Comparison of ENCODE assay signal across 8 cellular contexts in genomic region chr11:119373917-119374631, GRCh38. TPM values are rescaled to one million over a fixed set of nuclear protein-coding genes. Genes with fewer than 3 reads are reported as not detected.
DNase-seq lines count a peak whose midpoint lies in the region; ATAC-seq and TF ChIP-seq lines count a peak whose summit lies in the region.

No MANE protein-coding gene starts in this region.

- H3K4ac ChIP-seq in H9 (ENCODE audit: low read depth, low read length) = no peak overlapping the region

- no peak overlapping the region for H3K4me3 ChIP-seq in BLaER1 treated with 17β-estradiol and CSF1 and Interleukin-3, amounts not matched to agents 10 nM and 100 nM
- H3K4me3 ChIP-seq in esophagus squamous epithelium (no peak overlapping the region), vagina (no peak overlapping the region)

- no peak for TF ChIP-seq POLR2A in esophagus squamous epithelium (IDR thresholded peaks at IDR 0.05)
- TF ChIP-seq POLR2A in vagina (IDR thresholded peaks at IDR 0.05) = no peak

- no peak overlapping the region for H4K91ac ChIP-seq in H9 (ENCODE audit: insufficient read length, low read depth, low read length)

- peaks cover 0 to 3% (median 0%) of the 10 kb centered on the region in 3 experiments; a peak in 1 of 7 replicates for H3K36me3 Mint-ChIP-seq in H9 (ENCODE audit: insufficient read depth in 1 of 3, low read depth in 3 of 3)
- H3K36me3 Mint-ChIP-seq in activated CD8-positive, alpha-beta T cell treated with anti-CD3 and anti-CD28 coated beads for 36 hours (ENCODE audit: low read depth) = no peaks in the 10 kb centered on the region
- H3K36me3 Mint-ChIP-seq in naive thymus-derived CD8-positive, alpha-beta T cell = no peaks in the 10 kb centered on the region

- H2BK120ac ChIP-seq in H9 (ENCODE audit: low read depth, low read length, poor library complexity, severe bottlenecking) = no peak overlapping the region

- H3K9me3 Mint-ChIP-seq in H9 = no peaks in the 10 kb centered on the region
- no peaks in the 10 kb centered on the region for H3K9me3 Mint-ChIP-seq in activated CD8-positive, alpha-beta T cell treated with anti-CD3 and anti-CD28 coated beads for 36 hours
- H3K9me3 Mint-ChIP-seq in naive thymus-derived CD8-positive, alpha-beta T cell = no peaks in the 10 kb centered on the region

- no peaks in the 10 kb centered on the region for H3K79me2 ChIP-seq in H9 (ENCODE audit: insufficient read depth, low read length)

- H2BK5ac ChIP-seq in H9 (ENCODE audit: insufficient read length, low read length) = no peak overlapping the region

- no peaks in the 10 kb centered on the region for H3K79me1 ChIP-seq in H9 (ENCODE audit: insufficient read depth, low read depth, low read length, poor library complexity, severe bottlenecking)

- H3K56ac ChIP-seq in H9 (ENCODE audit: insufficient read length, low read depth, low read length) = no peak overlapping the region

- no peaks in the 10 kb centered on the region; a peak in 1 of 22 replicates for H4K20me1 ChIP-seq in BLaER1 treated with 17β-estradiol and CSF1 and Interleukin-3, amounts not matched to agents 10 nM and 100 nM
- no peaks in the 10 kb centered on the region for H4K20me1 ChIP-seq in H9 (ENCODE audit: control insufficient read depth, insufficient read depth, insufficient read length)

- H4K8ac ChIP-seq in H9 (replicated peaks; ENCODE audit: insufficient read length, low read depth, low read length) = no peak overlapping the region

- no peak overlapping the region for H3K14ac ChIP-seq in H9 (ENCODE audit: insufficient read depth, low read length)

- DNase-seq in H9 = peak; percentile 88
- DNase-seq in NCI-H524 treated with DMSO at 0.1 percent for 48 hours (lab: John Stamatoyannopoulos, UW) = peak; percentile 22
- peak; percentile 56 for DNase-seq in activated CD8-positive, alpha-beta T cell treated with anti-CD3 and anti-CD28 coated beads for 36 hours
- DNase-seq in esophagus squamous epithelium (lab: John Stamatoyannopoulos, UW) = no peak
- peak in 4 of 10 donors; percentile 40 to 66 (median 41) for DNase-seq in naive thymus-derived CD8-positive, alpha-beta T cell
- DNase-seq in vagina (ENCODE audit: extremely low spot score in 2 of 2) = peak in 1 of 2 donors; percentile 86

- no peak overlapping the region for H3K23ac ChIP-seq in H9 (ENCODE audit: insufficient read length, low read depth, low read length)

- no peak overlapping the region for H3K27ac ChIP-seq in BLaER1 treated with 17β-estradiol and CSF1 and Interleukin-3, amounts not matched to agents 10 nM and 100 nM
- H3K27ac ChIP-seq in H9 (ENCODE audit: insufficient read length, low read depth, low read length) (no peak overlapping the region), esophagus squamous epithelium (peak overlapping the region; percentile 39 to 87 (median 80)), vagina (peak overlapping the region; percentile 78)

- H3K4me1 ChIP-seq in BLaER1 treated with 17β-estradiol and CSF1 and Interleukin-3, amounts not matched to agents 10 nM and 100 nM = peaks cover 9 to 74% (median 59%) of the 10 kb centered on the region in 10 experiments; a peak in 18 of 20 replicates
- H3K4me1 ChIP-seq in H9 (ENCODE audit: insufficient read depth, low read length) = peaks cover 2% of the 10 kb centered on the region; the same call in 1 of the 2 replicates
- peaks cover 40 to 92% (median 62%) of the 10 kb centered on the region in 3 donors for H3K4me1 ChIP-seq in esophagus squamous epithelium
- peaks cover 62% of the 10 kb centered on the region for H3K4me1 ChIP-seq in vagina

- no peak overlapping the region for H2BK20ac ChIP-seq in H9 (ENCODE audit: low read depth, low read length, poor library complexity, severe bottlenecking)

- no CpG with 5 or more reads among the region's 5 CpGs for WGBS in H9 (ENCODE audit: extremely low coverage, insufficient read length, low lambda C conversion rate)
- 42 to 66% methylated on average over 3 to 5 of the region's 5 CpGs for WGBS in esophagus squamous epithelium, 2 donors

- H3K23me2 ChIP-seq in H9 (ENCODE audit: insufficient read length, low read depth, low read length, poor library complexity, severe bottlenecking) = no peaks in the 10 kb centered on the region

- H3K4me1 Mint-ChIP-seq in H9 = peaks cover 69 to 78% of the 10 kb centered on the region in 2 experiments
- peaks cover 7% of the 10 kb centered on the region for H3K4me1 Mint-ChIP-seq in activated CD8-positive, alpha-beta T cell treated with anti-CD3 and anti-CD28 coated beads for 36 hours (ENCODE audit: low read depth)
- H3K4me1 Mint-ChIP-seq in naive thymus-derived CD8-positive, alpha-beta T cell = peaks cover 0 to 12% (median 5%) of the 10 kb centered on the region in 4 donors

- peak; percentile 75 for ATAC-seq in activated CD8-positive, alpha-beta T cell treated with anti-CD3 and anti-CD28 coated beads for 36 hours
- ATAC-seq in naive thymus-derived CD8-positive, alpha-beta T cell = peak; percentile 53 to 62
- no peak for ATAC-seq in GM19397 (IDR thresholded peaks at IDR 0.05; ENCODE audit: unreplicated experiment)

- peak overlapping the region in 9 of 11 experiments; percentile 5 to 55 (median 36); a peak in 14 of 22 replicates for H3K4me2 ChIP-seq in BLaER1 treated with 17β-estradiol and CSF1 and Interleukin-3, amounts not matched to agents 10 nM and 100 nM
- no peak overlapping the region for H3K4me2 ChIP-seq in H9 (ENCODE audit: insufficient read depth, insufficient read length, low read length)

- CTCF ChIA-PET in activated CD8-positive, alpha-beta T cell treated with anti-CD3 and anti-CD28 coated beads for 36 hours (lab: Charles Lee) = interaction anchor here (0.7 to 15.0 kb wide), 13 partner anchors 9 to 136 kb away, joined by 3 to 241 read pairs (median 4); no protein-coding TSS in a partner anchor

- TF ChIP-seq CTCF in H9 (conservative IDR thresholded peaks at IDR 0.05) (peak; percentile 93), esophagus squamous epithelium (IDR thresholded peaks at IDR 0.05) (peak; percentile 61 to 94 (median 90)), vagina (IDR thresholded peaks at IDR 0.05) (peak; percentile 32 to 61 (median 35))
- TF ChIP-seq CTCF in activated CD8-positive, alpha-beta T cell treated with anti-CD3 and anti-CD28 coated beads for 36 hours (IDR thresholded peaks at IDR 0.05) = peak; percentile 91

- no peak overlapping the region; a peak in 1 of 5 replicates for H3K4me3 Mint-ChIP-seq in H9
- no peak overlapping the region for H3K4me3 Mint-ChIP-seq in activated CD8-positive, alpha-beta T cell treated with anti-CD3 and anti-CD28 coated beads for 36 hours
- H3K4me3 Mint-ChIP-seq in naive thymus-derived CD8-positive, alpha-beta T cell = no peak overlapping the region

- no peak overlapping the region for H2AK5ac ChIP-seq in H9 (ENCODE audit: insufficient read length, low read length)

- H3K9ac ChIP-seq in BLaER1 treated with 17β-estradiol and CSF1 and Interleukin-3, amounts not matched to agents 10 nM and 100 nM = no peak overlapping the region; a peak in 1 of 22 replicates
- H3K9ac ChIP-seq in H9 (ENCODE audit: extremely low read depth, insufficient read length, low read length) = no peak overlapping the region

- intact Hi-C loops in activated CD8-positive, alpha-beta T cell treated with anti-CD3 and anti-CD28 coated beads for 36 hours (cut with micrococcal nuclease) = no loop called here
- intact Hi-C loops in esophagus squamous epithelium (cut with DNase I) = no loop called here
- intact Hi-C loops in vagina (cut with DNase I) = no loop called here

- no peak overlapping the region for H2AFZ ChIP-seq in H9 (ENCODE audit: low read length)

- no peak overlapping the region for H4K5ac ChIP-seq in H9 (ENCODE audit: insufficient read length, low read depth, low read length)

- no peak overlapping the region for H3K18ac ChIP-seq in H9 (ENCODE audit: insufficient read length, low read depth, low read length)

- H3K27ac Mint-ChIP-seq in H9 = no peak overlapping the region
- no peak overlapping the region for H3K27ac Mint-ChIP-seq in activated CD8-positive, alpha-beta T cell treated with anti-CD3 and anti-CD28 coated beads for 36 hours
- H3K27ac Mint-ChIP-seq in naive thymus-derived CD8-positive, alpha-beta T cell = peak overlapping the region in 2 of 10 donors; percentile 31 to 72

- no peak overlapping the region for H3T11ph ChIP-seq in H9 (ENCODE audit: low read length)

- H3K27me3 Mint-ChIP-seq in H9 (ENCODE audit: low read depth) = peaks cover 14% of the 10 kb centered on the region
- peaks cover 6% of the 10 kb centered on the region for H3K27me3 Mint-ChIP-seq in activated CD8-positive, alpha-beta T cell treated with anti-CD3 and anti-CD28 coated beads for 36 hours
- H3K27me3 Mint-ChIP-seq in naive thymus-derived CD8-positive, alpha-beta T cell = peaks cover 0 to 23% (median 14%) of the 10 kb centered on the region in 5 donors

- H2BK15ac ChIP-seq in H9 (ENCODE audit: low read depth, low read length) = no peak overlapping the region

- no peak overlapping the region for H2BK12ac ChIP-seq in H9 (ENCODE audit: insufficient read length, low read depth, low read length)

- no peaks in the 10 kb centered on the region for H3K9me3 ChIP-seq in BLaER1 treated with 17β-estradiol and CSF1 and Interleukin-3, amounts not matched to agents 10 nM and 100 nM (replicated peaks in 1 of 11)
- H3K9me3 ChIP-seq in H9 (ENCODE audit: control insufficient read depth, low read depth, low read length) = no peaks in the 10 kb centered on the region
- H3K9me3 ChIP-seq in esophagus squamous epithelium = no peaks in the 10 kb centered on the region
- no peaks in the 10 kb centered on the region for H3K9me3 ChIP-seq in vagina

- no peaks in the 10 kb centered on the region for H3K36me3 ChIP-seq in BLaER1 treated with 17β-estradiol and CSF1 and Interleukin-3, amounts not matched to agents 10 nM and 100 nM
- H3K36me3 ChIP-seq in esophagus squamous epithelium = no peaks in the 10 kb centered on the region
- no peaks in the 10 kb centered on the region for H3K36me3 ChIP-seq in vagina

- POLR2A ChIA-PET in activated CD8-positive, alpha-beta T cell treated with anti-CD3 and anti-CD28 coated beads for 36 hours (lab: Charles Lee) = interaction anchor here (0.8 to 1.4 kb wide), 3 partner anchors 10 to 16 kb away, joined by 3 to 4 read pairs (median 3); no protein-coding TSS in a partner anchor
- POLR2A ChIA-PET in naive thymus-derived CD8-positive, alpha-beta T cell (lab: Charles Lee) = interaction anchor here (0.9 kb wide), 1 partner anchor 18 kb away, joined by 3 read pairs; no protein-coding TSS in a partner anchor

- no peaks in the 10 kb centered on the region for H3K27me3 ChIP-seq in BLaER1 treated with 17β-estradiol and CSF1 and Interleukin-3, amounts not matched to agents 10 nM and 100 nM
- H3K27me3 ChIP-seq in H9 (ENCODE audit: insufficient read depth, low read length) (no peaks in the 10 kb centered on the region), esophagus squamous epithelium (no peaks in the 10 kb centered on the region), vagina (no peaks in the 10 kb centered on the region)

RNA-seq across cellular contexts. Expression of gene USP2, which starts 7.4 kb away (rescaled TPM):
- total RNA-seq in H9 (2021) (5.7 and 7.6 TPM in 2 replicates), esophagus squamous epithelium (1 to 10 TPM; 1.9 to 9.6 (median 4.8) TPM), vagina (2.5 TPM)
- under 1 TPM; 0.61 to 0.96 TPM for total RNA-seq in activated CD8-positive, alpha-beta T cell treated with anti-CD3 and anti-CD28 coated beads for 36 hours
- under 1 TPM; 0.16 to 0.23 TPM for total RNA-seq in naive thymus-derived CD8-positive, alpha-beta T cell
- under 1 TPM in 1 of 3 donors, not detected in 2; 0.13 TPM for polyA plus RNA-seq in naive thymus-derived CD8-positive, alpha-beta T cell

RNA-seq across cellular contexts. Expression of gene MFRP, which starts 27.6 kb away (rescaled TPM):
- total RNA-seq in H9 (2021) (not detected in 2 replicates), esophagus squamous epithelium (not detected), vagina (not detected)
- total RNA-seq in activated CD8-positive, alpha-beta T cell treated with anti-CD3 and anti-CD28 coated beads for 36 hours = not detected
- total RNA-seq in naive thymus-derived CD8-positive, alpha-beta T cell = not detected
- polyA plus RNA-seq in naive thymus-derived CD8-positive, alpha-beta T cell = not detected

RNA-seq across cellular contexts. Expression of gene C1QTNF5, which starts 33.4 kb away (rescaled TPM):
- 0.33 and 0.59 TPM in 2 replicates for total RNA-seq in H9 (2021)
- not detected for total RNA-seq in activated CD8-positive, alpha-beta T cell treated with anti-CD3 and anti-CD28 coated beads for 36 hours
- total RNA-seq in esophagus squamous epithelium = 10 to 100 TPM in 2 of 4 donors, 1 to 10 TPM in 2; 5.3 to 18.8 (median 10.3) TPM
- total RNA-seq in naive thymus-derived CD8-positive, alpha-beta T cell = not detected
- not detected for polyA plus RNA-seq in naive thymus-derived CD8-positive, alpha-beta T cell
- 32.2 TPM for total RNA-seq in vagina

RNA-seq across cellular contexts. Expression of gene RNF26, which starts 39.7 kb away (rescaled TPM):
- total RNA-seq in H9 (2021) (56.2 and 57.6 TPM in 2 replicates), esophagus squamous epithelium (10 to 100 TPM; 10.5 to 17.9 (median 12.2) TPM), vagina (19.6 TPM)
- total RNA-seq in activated CD8-positive, alpha-beta T cell treated with anti-CD3 and anti-CD28 coated beads for 36 hours = 10 to 100 TPM; 30.2 to 31.9 TPM
- 10 to 100 TPM; 19.8 to 21.1 TPM for total RNA-seq in naive thymus-derived CD8-positive, alpha-beta T cell
- polyA plus RNA-seq in naive thymus-derived CD8-positive, alpha-beta T cell = 10 to 100 TPM; 37.0 to 45.9 (median 39.6) TPM

RNA-seq across cellular contexts. Expression of gene THY1, which starts 48.9 kb away (rescaled TPM):
- total RNA-seq in H9 (2021) (176 and 184 TPM in 2 replicates), esophagus squamous epithelium (1 to 10 TPM in 3 of 4 donors, under 1 TPM in 1; 0.57 to 7.6 (median 2.9) TPM), vagina (48.9 TPM)
- under 1 TPM; 0.18 to 0.40 TPM for total RNA-seq in activated CD8-positive, alpha-beta T cell treated with anti-CD3 and anti-CD28 coated beads for 36 hours
- not detected for total RNA-seq in naive thymus-derived CD8-positive, alpha-beta T cell
- polyA plus RNA-seq in naive thymus-derived CD8-positive, alpha-beta T cell = not detected

Comparison
In these comparisons a context has a peak if more than half of its experiments do, and no peak if none do; other contexts are left out.
1. H3K27ac ChIP-seq: peak in esophagus squamous epithelium (4 of 4) and vagina (single experiment); none in BLaER1 treated with 17β-estradiol and CSF1 and Interleukin-3, amounts not matched to agents 10 nM and 100 nM (0 of 11) and H9 (single experiment).
2. CTCF ChIP-seq: peak in every context shown above with its lines; median percentile 93 in H9; 91 in activated CD8-positive, alpha-beta T cell treated with anti-CD3 and anti-CD28 coated beads for 36 hours; 90 in esophagus squamous epithelium; 35 in vagina.